26 cellular contexts compared by ENCODE assay signal in the genomic region with DNA sequence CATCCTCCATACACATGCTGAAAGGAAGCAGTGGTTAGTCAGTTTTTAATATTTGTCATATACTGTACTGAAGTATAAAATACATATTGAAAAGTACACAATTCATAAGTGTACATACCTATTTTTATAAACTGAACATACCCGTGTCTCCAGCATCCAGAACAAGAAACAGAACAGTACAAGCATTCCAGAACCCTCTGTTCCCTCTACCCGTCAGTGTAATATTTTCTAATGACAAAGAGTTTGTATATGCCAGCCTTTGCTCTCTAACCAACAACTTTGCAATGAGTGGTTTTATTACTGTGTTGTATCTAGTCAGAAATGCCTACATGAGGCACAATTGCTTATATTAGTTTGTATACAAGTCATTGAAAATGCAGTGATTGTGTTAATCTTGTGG.
"Had no signal": no experiment of that assay in that cellular context is flagged by ENCODE, and none has a peak within 500 bp of the region (broad histone marks: within the 10 kb centered on the region; RNA-seq: fewer than 3 reads in every experiment).

No MANE protein-coding gene starts in this region.

- H3K27me3 ChIP-seq: ascending aorta, SJCRH30 had no signal

- H3K4me2 ChIP-seq: KMS-11 had no signal

- H3K9me3 Mint-ChIP-seq: activated CD8-positive, alpha-beta T cell treated with anti-CD3 and anti-CD28 coated beads for 36 hours; activated T-helper 17 cell treated with anti-CD3 and anti-CD28 coated beads, Interleukin-2, amount 50 U/mL, for 72 hours had no signal

- H3K4me1 Mint-ChIP-seq: activated CD4-positive, alpha-beta T cell treated with anti-CD3 and anti-CD28 coated beads, Interleukin-2, amount 10 ng/mL, durations not matched to agents 24 days and 14 days; activated naive CD8-positive, alpha-beta T cell treated with anti-CD3 and anti-CD28 coated beads for 36 hours; activated T-helper 17 cell treated with anti-CD3 and anti-CD28 coated beads, Interleukin-2, amount 50 U/mL, for 72 hours had no signal

- H3K4me3 Mint-ChIP-seq: activated CD4-positive, alpha-beta T cell treated with anti-CD3 and anti-CD28 coated beads, Interleukin-2, amount 10 ng/mL, durations not matched to agents 24 days and 14 days; activated CD8-positive, alpha-beta T cell treated with anti-CD3 and anti-CD28 coated beads for 36 hours; activated naive CD8-positive, alpha-beta T cell treated with anti-CD3 and anti-CD28 coated beads for 36 hours; activated T-cell treated with anti-CD3 and anti-CD28 coated beads, Interleukin-2, amount 50 U/mL, for 72 hours; activated T-helper 17 cell treated with anti-CD3 and anti-CD28 coated beads, Interleukin-2, amount 50 U/mL, for 72 hours had no signal

- H3K27me3 Mint-ChIP-seq: activated CD8-positive, alpha-beta T cell treated with anti-CD3 and anti-CD28 coated beads for 36 hours had no signal

- H3K27ac Mint-ChIP-seq: activated CD4-positive, alpha-beta T cell treated with anti-CD3 and anti-CD28 coated beads, Interleukin-2, amount 10 ng/mL, durations not matched to agents 24 days and 14 days; activated CD8-positive, alpha-beta T cell treated with anti-CD3 and anti-CD28 coated beads for 36 hours; activated naive CD8-positive, alpha-beta T cell treated with anti-CD3 and anti-CD28 coated beads for 36 hours; activated T-cell treated with anti-CD3 and anti-CD28 coated beads, Interleukin-2, amount 50 U/mL, for 72 hours; activated T-helper 17 cell treated with anti-CD3 and anti-CD28 coated beads, Interleukin-2, amount 50 U/mL, for 72 hours had no signal

- H3K4me1 ChIP-seq: ascending aorta, SJCRH30 had no signal

- H3K9me3 ChIP-seq: ascending aorta, SJCRH30 had no signal

- H3K27ac ChIP-seq: ascending aorta, KMS-11, SJCRH30, SK-N-MC, WERI-Rb-1 had no signal

- H3K36me3 ChIP-seq: ascending aorta, SJCRH30, WERI-Rb-1 had no signal

- H3K4me3 ChIP-seq: ascending aorta, SJCRH30, SK-N-MC had no signal

- DNase-seq: activated CD4-positive, alpha-beta T cell treated with anti-CD3 and anti-CD28 coated beads, Interleukin-2, amount 10 ng/mL, durations not matched to agents 24 days and 14 days; activated CD4-positive, alpha-beta T cell treated with anti-CD3 and anti-CD28 coated beads, Interleukin-2, amount 50 U/mL, for 4 hours; activated CD4-positive, CD25-positive, alpha-beta regulatory T cell; activated CD8-positive, alpha-beta T cell treated with anti-CD3 and anti-CD28 coated beads for 36 hours; activated effector memory CD4-positive, alpha-beta T cell treated with anti-CD3 and anti-CD28 coated beads, Interleukin-2, amount 50 U/mL, for 16 hours; activated naive CD4-positive, alpha-beta T cell; activated naive CD4-positive, alpha-beta T cell treated with anti-CD3 and anti-CD28 coated beads, Interleukin-2, amount 50 U/mL, for 16 hours; activated naive CD8-positive, alpha-beta T cell treated with anti-CD3 and anti-CD28 coated beads for 36 hours; activated T-cell treated with anti-CD3 and anti-CD28 coated beads, Interleukin-2, amount 50 U/mL, for 1 hour; activated T-cell treated with anti-CD3 and anti-CD28 coated beads, Interleukin-2, amount 50 U/mL, for 72 hours; amniotic stem cell; NCI-H1105; NCI-H1417 treated with DMSO at 0.1 percent for 48 hours; NCI-H187 treated with DMSO at 0.1 percent for 48 hours; NCI-H2081; NCI-H226; NCI-H446 treated with DMSO at 0.1 percent for 48 hours; NCI-H524; SHP77; SJCRH30; T1000; WERI-Rb-1 had no signal
